In genomic region chr1:228045405-228045804, GRCh38 we compare ENCODE assay signal across 1 cellular context.
TF ChIP-seq lines count a peak whose summit lies in the region.

No MANE protein-coding gene starts in this region.

TF ChIP-seq in H1, 55 proteins besides CTCF, POLR2A, EP300 and RAD21:
- no peak for TF ChIP-seq TCF12 (IDR thresholded peaks at IDR 0.05; ENCODE audit: low read depth, low read length)
- TF ChIP-seq JUND (IDR thresholded peaks at IDR 0.05; ENCODE audit: low read length): no peak
- TF ChIP-seq YY1 (IDR thresholded peaks at IDR 0.05; ENCODE audit: low read depth, low read length): no peak
- TF ChIP-seq EGR1 (IDR thresholded peaks at IDR 0.05; ENCODE audit: borderline replicate concordance, low read depth, low read length): no peak
- no peak for TF ChIP-seq SP4 (IDR thresholded peaks at IDR 0.05; ENCODE audit: low read length)
- no peak for TF ChIP-seq POU5F1 (IDR thresholded peaks at IDR 0.05; ENCODE audit: low read depth, low read length)
- TF ChIP-seq EZH2 (IDR thresholded peaks at IDR 0.05; ENCODE audit: low read depth, low read length, severe bottlenecking): no peak
- TF ChIP-seq ATF3 (IDR thresholded peaks at IDR 0.05; ENCODE audit: insufficient read depth, low read depth, low read length): no peak
- TF ChIP-seq GABPA (IDR thresholded peaks at IDR 0.05; ENCODE audit: borderline replicate concordance, insufficient read depth, low read length): no peak
- no peak for TF ChIP-seq CBX5 (IDR thresholded peaks at IDR 0.05; ENCODE audit: low read depth, low read length)
- TF ChIP-seq RBBP5 (IDR thresholded peaks at IDR 0.05; ENCODE audit: borderline replicate concordance, low read depth, low read length): no peak
- TF ChIP-seq SP1 (IDR thresholded peaks at IDR 0.05; ENCODE audit: low read depth, low read length): no peak
- TF ChIP-seq RFX5 (IDR thresholded peaks at IDR 0.05; ENCODE audit: borderline replicate concordance, low read depth, low read length): no peak
- no peak for TF ChIP-seq BCL11A (IDR thresholded peaks at IDR 0.05; ENCODE audit: low read depth in 2 of 2, low read length in 2 of 2)
- no peak for TF ChIP-seq SIRT6 (IDR thresholded peaks at IDR 0.05; ENCODE audit: low read length)
- TF ChIP-seq TAF1 (IDR thresholded peaks at IDR 0.05; ENCODE audit: low read depth, low read length): no peak
- TF ChIP-seq POLR2AphosphoS5 (IDR thresholded peaks at IDR 0.05; ENCODE audit: low read depth, low read length): no peak
- no peak for TF ChIP-seq KDM1A (IDR thresholded peaks at IDR 0.05; ENCODE audit: borderline replicate concordance, low read length)
